ENCODE assay signal across 9 cellular contexts in genomic region chr5:95958308-95959014, GRCh38. TPM values are rescaled to one million over a fixed set of nuclear protein-coding genes. Genes with fewer than 3 reads are reported as not detected.
DNase-seq lines count a peak whose midpoint lies in the region; ATAC-seq, FAIRE-seq and TF ChIP-seq lines count a peak whose summit lies in the region.
"Had no signal": no experiment of that assay in that cellular context is flagged by ENCODE, and none has a peak within 500 bp of the region (broad histone marks: within the 10 kb centered on the region; RNA-seq: fewer than 3 reads in every experiment).

No MANE protein-coding gene starts in this region.

- H2AK5ac ChIP-seq in H1 (ENCODE audit: low read depth, low read length): peak overlapping the region; percentile 67; the same call in 1 of the 2 replicates

- no peak for ATAC-seq in GM21360 (IDR thresholded peaks at IDR 0.05; ENCODE audit: unreplicated experiment)

- no peak overlapping the region for H2BK120ac ChIP-seq in H1 (replicated peaks; ENCODE audit: low read depth, low read length)

- intact Hi-C loops in prostate gland (cut with DNase I): no loop called here

- no peak for TF ChIP-seq EP300 in H1 (IDR thresholded peaks at IDR 0.05; ENCODE audit: borderline replicate concordance in 1 of 2, low read depth in 2 of 2, low read length in 2 of 2)

- H2BK5ac ChIP-seq in H1 (ENCODE audit: low read depth, low read length): no peak overlapping the region

- H3K9me3 ChIP-seq in H1 (ENCODE audit: insufficient read depth in 2 of 2, low read depth in 1 of 2, low read length in 1 of 2) (no peaks in the 10 kb centered on the region), prostate gland (no peaks in the 10 kb centered on the region)

- H3K4ac ChIP-seq in H1 (replicated peaks; ENCODE audit: insufficient read length, low read depth, low read length): no peak overlapping the region

- no peak overlapping the region for H2BK12ac ChIP-seq in H1 (ENCODE audit: low read depth, low read length)

- H3K36me3 ChIP-seq in H1 (ENCODE audit: control insufficient read depth in 2 of 4, insufficient read depth in 4 of 4, low read length in 3 of 4): no peaks in the 10 kb centered on the region
- H3K36me3 ChIP-seq in prostate gland: no peaks in the 10 kb centered on the region

- H4K8ac ChIP-seq in H1 (ENCODE audit: extremely low read depth, insufficient read depth, low read length): no peak overlapping the region

- H2AFZ ChIP-seq in H1 (ENCODE audit: low read length): no peak overlapping the region

- no peak overlapping the region for H3K27ac ChIP-seq in H1 (ENCODE audit: low read depth, low read length)
- peak overlapping the region; percentile 97 to 99 for H3K27ac ChIP-seq in prostate gland

- peaks cover 0 to 12% (median 9%) of the 10 kb centered on the region in 4 experiments; a peak in 5 of 7 replicates for H3K27me3 ChIP-seq in H1 (replicated peaks in 1 of 4; ENCODE audit: control insufficient read depth in 3 of 4, extremely low read depth in 1 of 4, insufficient read depth in 3 of 4, low read length in 3 of 4)
- H3K27me3 ChIP-seq in prostate gland (replicated peaks; ENCODE audit: insufficient read depth): no peaks in the 10 kb centered on the region

- no peak overlapping the region for H3K14ac ChIP-seq in H1 (ENCODE audit: insufficient read length)

- TF ChIP-seq RAD21 in H1 (IDR thresholded peaks at IDR 0.05 in 1 of 2, conservative IDR thresholded peaks at IDR 0.05 in 1 of 2; ENCODE audit: low read depth in 2 of 2, low read length in 2 of 2): no peak

- H3K4me2 ChIP-seq in H1 (ENCODE audit: insufficient read depth in 1 of 2, low read depth in 2 of 2, low read length in 2 of 2): peak overlapping the region; percentile 94

- TF ChIP-seq POLR2A in H1 (IDR thresholded peaks at IDR 0.05; ENCODE audit: control extremely low read depth in 1 of 2, low read depth in 2 of 2, low read length in 2 of 2): no peak
- no peak for TF ChIP-seq POLR2A in prostate gland (IDR thresholded peaks at IDR 0.05)

- no peak overlapping the region for H2BK20ac ChIP-seq in H1 (ENCODE audit: low read length)

- H2BK15ac ChIP-seq in H1 (ENCODE audit: low read length): peak overlapping the region; percentile 2

- H3K4me3 ChIP-seq in H1 (ENCODE audit: extremely low read depth in 1 of 4, insufficient read depth in 2 of 4, low read depth in 3 of 4, low read length in 4 of 4): peak overlapping the region in 1 of 4 experiments; percentile 91; a peak in 1 of 8 replicates
- H3K4me3 ChIP-seq in prostate gland: peak overlapping the region; percentile 96 to 100

- H3K23ac ChIP-seq in H1 (ENCODE audit: insufficient read length): no peak overlapping the region

- no peak overlapping the region for H4K91ac ChIP-seq in H1 (replicated peaks; ENCODE audit: insufficient read length, low read length)

- H3K18ac ChIP-seq in H1 (ENCODE audit: extremely low read depth, low read length): no peak overlapping the region

- POLR2A ChIA-PET in H1 (lab: Charles Lee; ENCODE audit: partially characterized antibody): interaction anchor here (0.7 to 1.9 kb wide), 6 partner anchors 8 to 1246 kb away, joined by 3 to 6 read pairs (median 5); no protein-coding TSS in a partner anchor

- DNase-seq in GM03348 (ENCODE audit: low spot score) (peak; percentile 12), M059J (ENCODE audit: low read depth) (peak; percentile 84), H1 (ENCODE audit: low read depth in 1 of 2, low spot score in 2 of 2) (no peak), prostate gland (ENCODE audit: low spot score) (peak; percentile 51), MV-4-11 (lab: John Stamatoyannopoulos, UW) (no peak), NCI-H2029 treated with DMSO at 0.1 percent for 48 hours (lab: John Stamatoyannopoulos, UW) (no peak), DMS 273 (lab: John Stamatoyannopoulos, UW; ENCODE audit: unreplicated experiment) (no peak)
- DNase-seq: foreskin melanocyte had no signal

- TF ChIP-seq CTCF in H1 (IDR thresholded peaks at IDR 0.05; ENCODE audit: control extremely low read depth in 1 of 3, insufficient read depth in 1 of 3, low read depth in 1 of 3, low read length in 3 of 3) (no peak), prostate gland (IDR thresholded peaks at IDR 0.05) (no peak)

- H3K56ac ChIP-seq in H1 (replicated peaks; ENCODE audit: insufficient read length, low read depth, low read length): no peak overlapping the region

- WGBS in H1 (ENCODE audit: extremely low coverage in 1 of 2, insufficient coverage in 1 of 2, insufficient read length in 1 of 2, insufficient replicate concordance in 2 of 2, low coverage in 1 of 2, low lambda C conversion rate in 2 of 2, missing lambda C conversion rate in 1 of 2), 2 experiments: 65% methylated on average over 3 of the region's 3 CpGs; no CpG with 5 or more reads in 1 of the 2 experiments
- WGBS in prostate gland: 72% methylated on average over 3 of the region's 3 CpGs

- peaks cover 3% of the 10 kb centered on the region; the same call in 1 of the 2 replicates for H3K79me1 ChIP-seq in H1 (ENCODE audit: low read depth, low read length)

- H3K79me2 ChIP-seq in H1 (ENCODE audit: control insufficient read depth in 1 of 2, insufficient read depth in 2 of 2, low read length in 2 of 2): peaks cover 5 to 54% of the 10 kb centered on the region in 2 experiments; a peak in 3 of 4 replicates

- FAIRE-seq in H1 (lab: Jason Lieb, UNC): no peak

- CTCF ChIA-PET in H1 (lab: Charles Lee; ENCODE audit: partially characterized antibody): interaction anchor here (0.6 to 5.9 kb wide), 16 partner anchors 10 to 643 kb away, joined by 3 to 38 read pairs (median 4); no protein-coding TSS in a partner anchor

- peaks cover 17% of the 10 kb centered on the region for H3K23me2 ChIP-seq in H1 (ENCODE audit: low read depth, low read length)

- H3K4me1 ChIP-seq in H1 (replicated peaks in 1 of 4; ENCODE audit: control insufficient read depth in 3 of 4, insufficient read depth in 4 of 4, low read length in 3 of 4): peaks cover 13 to 25% (median 16%) of the 10 kb centered on the region in 4 experiments; a peak in 6 of 7 replicates
- peaks cover 3% of the 10 kb centered on the region for H3K4me1 ChIP-seq in prostate gland (replicated peaks)

- H3K9ac ChIP-seq in H1 (replicated peaks in 1 of 4; ENCODE audit: extremely low read depth in 1 of 4, low read depth in 3 of 4, low read length in 3 of 4): no peak overlapping the region

- no peak overlapping the region for H4K5ac ChIP-seq in H1 (ENCODE audit: insufficient read length, low read depth, low read length)

- peaks cover 13 to 14% of the 10 kb centered on the region in 2 experiments for H4K20me1 ChIP-seq in H1 (replicated peaks in 1 of 2; ENCODE audit: control insufficient read depth in 1 of 2, insufficient read depth in 2 of 2, low read length in 2 of 2)

TF ChIP-seq in H1, 55 proteins besides CTCF, POLR2A, EP300 and RAD21 (continues in another document):
- peak; percentile 34 for TF ChIP-seq ASH2L (IDR thresholded peaks at IDR 0.05; ENCODE audit: low read length)
- no peak for TF ChIP-seq NANOG (IDR thresholded peaks at IDR 0.05; ENCODE audit: insufficient read depth, low read depth, low read length, poor library complexity, severe bottlenecking)
- no peak for TF ChIP-seq CEBPB (IDR thresholded peaks at IDR 0.05; ENCODE audit: low read depth, low read length)
- no peak for TF ChIP-seq SIRT6 (IDR thresholded peaks at IDR 0.05; ENCODE audit: low read length)
- no peak for TF ChIP-seq JUN (IDR thresholded peaks at IDR 0.05; ENCODE audit: low read depth, low read length)
- TF ChIP-seq RBBP5 (IDR thresholded peaks at IDR 0.05; ENCODE audit: borderline replicate concordance, low read depth, low read length): 0 out of 2 replicates have a peak, but pooled peaks have one; percentile 50
- no peak for TF ChIP-seq TAF1 (IDR thresholded peaks at IDR 0.05; ENCODE audit: low read depth, low read length)
- TF ChIP-seq SP1 (IDR thresholded peaks at IDR 0.05; ENCODE audit: low read depth, low read length): 0 out of 2 replicates have a peak, but pooled peaks have one; percentile 9
- TF ChIP-seq SIN3A (conservative IDR thresholded peaks at IDR 0.05 in 1 of 2, IDR thresholded peaks at IDR 0.05 in 1 of 2; ENCODE audit: low read depth in 1 of 2, low read length in 2 of 2): no peak
- TF ChIP-seq SUZ12 (IDR thresholded peaks at IDR 0.05; ENCODE audit: low read length): no peak
- TF ChIP-seq RFX5 (IDR thresholded peaks at IDR 0.05; ENCODE audit: borderline replicate concordance, low read depth, low read length): no peak
- no peak for TF ChIP-seq CHD1 (IDR thresholded peaks at IDR 0.05; ENCODE audit: low read depth, low read length)
- TF ChIP-seq KDM4A (IDR thresholded peaks at IDR 0.05; ENCODE audit: low read depth, low read length, severe bottlenecking): no peak
- TF ChIP-seq ATF3 (IDR thresholded peaks at IDR 0.05; ENCODE audit: insufficient read depth, low read depth, low read length): no peak
- TF ChIP-seq SRF (IDR thresholded peaks at IDR 0.05; ENCODE audit: low read depth, low read length): no peak

RNA-seq across cellular contexts. Expression of gene ELL2, which starts 3.2 kb away (rescaled TPM):
- total RNA-seq in M059J (2014; rRNA removed; shearing (Covaris generic)): 220 and 238 TPM in 2 replicates
- 21.7 and 29.4 TPM in 2 replicates for total RNA-seq in H1 (2021; fragmentation: NEBNext Ultra II Directional; extraction: Animal tissue kit (Norgen Biotek cat#: 25700))
- polyA plus RNA-seq in H1 (2011; rRNA removed): 4.0 and 6.3 TPM in 2 replicates
- polyA plus RNA-seq in H1 (2011; cell fraction: cytosol; rRNA removed): 7.1 TPM
- polyA plus RNA-seq in H1 (2011; cell fraction: nucleus; rRNA removed): 13.8 TPM
- 7.5 to 11.3 TPM (median 7.8 TPM) in 4 replicates for polyA plus RNA-seq in H1 (2012, experiment 1 of 2)
- polyA plus RNA-seq in H1 (2012, experiment 2 of 2): 1.0 TPM
- 16.5 TPM for polyA plus RNA-seq in H1 (2013, experiment 1 of 2)
- polyA plus RNA-seq in H1 (2013, experiment 2 of 2): 14.7 TPM
- 23.0 and 24.2 TPM in 2 replicates for polyA minus RNA-seq in H1 (2011; rRNA and poly(A)+ RNA removed)
- polyA minus RNA-seq in H1 (2011; cell fraction: cytosol; rRNA and poly(A)+ RNA removed): 12.3 TPM
- polyA minus RNA-seq in H1 (2011; cell fraction: nucleus; rRNA and poly(A)+ RNA removed): 79.7 TPM
- total RNA-seq in prostate gland: 100 to 1,000 TPM in 1 of 2 donors, 10 to 100 TPM in 1; 80.0 to 104 TPM

Comparison
In these comparisons a context has a peak if more than half of its experiments do, and no peak if none do; other contexts are left out.
1. DNase-seq: peak in GM03348 (single experiment), M059J (single experiment) and prostate gland (single experiment); none in H1 (0 of 2), MV-4-11 (single experiment), NCI-H2029 treated with DMSO at 0.1 percent for 48 hours (single experiment) and DMS 273 (single experiment).